8 cellular contexts compared by ENCODE assay signal in genomic region chr12:91577586-91578539, GRCh38.
DNase-seq lines count a peak whose midpoint lies in the region; FAIRE-seq and TF ChIP-seq lines count a peak whose summit lies in the region.

No MANE protein-coding gene starts in this region.

- H3K27me3 ChIP-seq in brain microvascular endothelial cell (replicated peaks), result no peaks in the 10 kb centered on the region
- no peaks in the 10 kb centered on the region for H3K27me3 ChIP-seq in keratinocyte (ENCODE audit: control insufficient read depth, extremely low read depth, insufficient read depth, low read length)
- H3K27me3 ChIP-seq in thyroid gland, result no peaks in the 10 kb centered on the region

- peak overlapping the region; percentile 49 for H3K9ac ChIP-seq in keratinocyte (ENCODE audit: control insufficient read depth, extremely low read depth, insufficient read depth, low read length)

- POLR2A ChIA-PET in HEK293T (lab: Yijun Ruan, JAX), result no interaction called here

- H3K4me3 ChIP-seq in brain microvascular endothelial cell (ENCODE audit: low read depth, low read length) (peak overlapping the region; percentile 6), keratinocyte (ENCODE audit: control insufficient read depth in 2 of 3, extremely low read depth in 1 of 3, insufficient read depth in 2 of 3, low read depth in 1 of 3, low read length in 3 of 3) (peak overlapping the region in 2 of 3 experiments; percentile 64 to 65), thyroid gland (replicated peaks in 1 of 3) (no peak overlapping the region)

- dilution Hi-C loops in keratinocyte (cut with MboI; ENCODE audit: extremely low pct_ligation_motif_present, low sequenced_read_pairs), result no loop called here

- peak overlapping the region; percentile 88 for H2AFZ ChIP-seq in keratinocyte (ENCODE audit: control insufficient read depth, low read length)

- peaks cover 3% of the 10 kb centered on the region for H3K4me1 ChIP-seq in keratinocyte (ENCODE audit: control insufficient read depth, extremely low read depth, insufficient read depth, low read length)
- H3K4me1 ChIP-seq in thyroid gland, result peaks cover 4% of the 10 kb centered on the region in 2 donors

- TF ChIP-seq POLR2A in thyroid gland (IDR thresholded peaks at IDR 0.05), result no peak

- TF ChIP-seq CTCF in brain microvascular endothelial cell (IDR thresholded peaks at IDR 0.05; ENCODE audit: low read depth, low read length, missing control alignments), result no peak
- TF ChIP-seq CTCF in keratinocyte (optimal IDR thresholded peaks at IDR 0.05 in 1 of 3, IDR thresholded peaks at IDR 0.05 in 1 of 3, conservative IDR thresholded peaks at IDR 0.05 in 1 of 3; ENCODE audit: extremely low read depth in 1 of 3, insufficient read depth in 2 of 3, low read length in 3 of 3), result peak in 2 of 3 experiments; percentile 33 to 36
- TF ChIP-seq CTCF in thyroid gland (IDR thresholded peaks at IDR 0.05), result peak; percentile 27 to 70 (median 49)

- H3K36me3 ChIP-seq in brain microvascular endothelial cell (replicated peaks) (no peaks in the 10 kb centered on the region), keratinocyte (ENCODE audit: control insufficient read depth in 2 of 2, extremely low read depth in 1 of 2, insufficient read depth in 2 of 2, low read length in 2 of 2) (no peaks in the 10 kb centered on the region), thyroid gland (no peaks in the 10 kb centered on the region)

- in situ Hi-C loops in brain microvascular endothelial cell (cut with HindIII; ENCODE audit: low pct_ligation_motif_present, low sequenced_read_pairs), result no loop called here

- H3K27ac ChIP-seq in brain microvascular endothelial cell, result no peak overlapping the region
- H3K27ac ChIP-seq in keratinocyte (ENCODE audit: control insufficient read depth, insufficient read depth, low read length), result no peak overlapping the region
- no peak overlapping the region for H3K27ac ChIP-seq in thyroid gland

- WGBS in thyroid gland, 2 donors, result 29 to 36% methylated on average over 7 of the region's 7 CpGs

- peak overlapping the region; percentile 94 for H3K4me2 ChIP-seq in keratinocyte (ENCODE audit: control insufficient read depth, extremely low read depth, insufficient read depth, low read depth, low read length)

- H3K9me1 ChIP-seq in keratinocyte (ENCODE audit: control insufficient read depth, extremely low read depth, insufficient read depth, low read length), result no peaks in the 10 kb centered on the region

- DNase-seq in SIG-M5 treated with dmso at 0.1 percent for 504 hours (lab: John Stamatoyannopoulos, UW; ENCODE audit: unreplicated experiment), result peak; percentile 61
- no peak for DNase-seq in SIG-M5 (lab: John Stamatoyannopoulos, UW)
- peak; percentile 10 for DNase-seq in HEK293T (ENCODE audit: extremely low spot score)
- DNase-seq in NCI-H526 (lab: John Stamatoyannopoulos, UW), result peak; percentile 38 to 56
- DNase-seq in brain microvascular endothelial cell, result no peak
- no peak for DNase-seq in keratinocyte (ENCODE audit: low read depth, low spot score)
- no peak for DNase-seq in thyroid gland
- no peak for DNase-seq in iPS-NIHi7 (ENCODE audit: extremely low spot score)

- H4K20me1 ChIP-seq in keratinocyte (ENCODE audit: control insufficient read depth, extremely low read depth, insufficient read depth, low read length), result no peaks in the 10 kb centered on the region

- CTCF ChIA-PET in HEK293T (lab: Yijun Ruan, JAX), result no interaction called here

- peak; percentile 44 for FAIRE-seq in keratinocyte (lab: Jason Lieb, UNC)

- no peaks in the 10 kb centered on the region for H3K79me2 ChIP-seq in keratinocyte (ENCODE audit: control insufficient read depth, insufficient read depth, low read length)

- H3K9me3 ChIP-seq in keratinocyte (ENCODE audit: control insufficient read depth, low read depth, low read length) (no peaks in the 10 kb centered on the region), thyroid gland (no peaks in the 10 kb centered on the region)

- intact Hi-C loops in thyroid gland (cut with DNase I), result no loop called here

TF ChIP-seq in HEK293T, 16 proteins besides CTCF, POLR2A, EP300 and RAD21:
- TF ChIP-seq SUZ12 (IDR thresholded peaks at IDR 0.05), result no peak
- no peak for TF ChIP-seq ELF4 (IDR thresholded peaks at IDR 0.05)
- no peak for TF ChIP-seq LEF1 (IDR thresholded peaks at IDR 0.05; ENCODE audit: borderline replicate concordance)
- TF ChIP-seq HDGF (IDR thresholded peaks at IDR 0.05; ENCODE audit: borderline replicate concordance), result no peak
- no peak for TF ChIP-seq ARNT (IDR thresholded peaks at IDR 0.05)
TF ChIP-seq in HEK293T: peak in this region for 0.

Comparison
In these comparisons a context has a peak if more than half of its experiments do, and no peak if none do; other contexts are left out.
1. DNase-seq: peak in SIG-M5 treated with dmso at 0.1 percent for 504 hours (single experiment), HEK293T (single experiment) and NCI-H526 (2 of 2); none in SIG-M5 (single experiment), brain microvascular endothelial cell (single experiment), keratinocyte (single experiment), thyroid gland (0 of 2) and iPS-NIHi7 (single experiment).
2. H3K4me3 ChIP-seq: peak in brain microvascular endothelial cell (single experiment) and keratinocyte (2 of 3); none in thyroid gland (0 of 3).